ENCODE assay signal across 22 cellular contexts in the genomic region with DNA sequence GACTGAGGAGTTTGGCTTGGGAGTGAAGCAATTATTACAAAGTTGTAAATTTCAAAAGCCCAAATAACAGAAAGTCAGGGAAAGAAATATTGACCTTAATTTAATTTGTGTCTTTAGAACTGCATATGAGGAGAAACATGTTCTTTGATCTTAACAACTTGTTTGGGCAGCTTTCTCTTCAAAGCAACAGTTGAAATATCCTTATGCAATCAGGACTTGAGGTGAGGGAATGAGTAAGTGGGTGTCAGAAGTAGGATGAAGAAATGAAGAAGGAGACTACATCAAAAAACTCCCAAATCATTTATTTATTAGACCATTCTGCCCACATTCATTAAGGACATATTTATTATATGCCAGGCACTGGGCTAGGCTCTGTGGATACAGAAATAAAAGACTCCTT.
DNase-seq lines count a peak whose midpoint lies in the region; ATAC-seq, FAIRE-seq and TF ChIP-seq lines count a peak whose summit lies in the region.
"Had no signal": no experiment of that assay in that cellular context is flagged by ENCODE, and none has a peak within 500 bp of the region (broad histone marks: within the 10 kb centered on the region; RNA-seq: fewer than 3 reads in every experiment).

No MANE protein-coding gene starts in this region.

- H3K27ac ChIP-seq in SK-N-MC: peak overlapping the region; percentile 78
- no peak overlapping the region for H3K27ac ChIP-seq in heart left ventricle
- H3K27ac ChIP-seq in effector memory CD4-positive, alpha-beta T cell (ENCODE audit: insufficient read depth, low read length, poor library complexity, severe bottlenecking): no peak overlapping the region
- H3K27ac ChIP-seq: BLaER1 had no signal

- TF ChIP-seq CTCF in bronchial epithelial cell (IDR thresholded peaks at IDR 0.05; ENCODE audit: insufficient read depth, low read length, severe bottlenecking): no peak
- no peak for TF ChIP-seq CTCF in epithelial cell of esophagus (IDR thresholded peaks at IDR 0.05; ENCODE audit: insufficient read depth, low read depth, low read length, missing control alignments)
- TF ChIP-seq CTCF in heart left ventricle (IDR thresholded peaks at IDR 0.05): no peak

- no peak for FAIRE-seq in bronchial epithelial cell (lab: Jason Lieb, UNC)
- FAIRE-seq: A204.1, D721Med, G401.6, GM12891, GM19239 had no signal

- ATAC-seq in heart left ventricle (no peak), HG02678 (IDR thresholded peaks at IDR 0.05; ENCODE audit: unreplicated experiment) (no peak)

- no peaks in the 10 kb centered on the region for H3K4me1 ChIP-seq in heart left ventricle
- H3K4me1 ChIP-seq in effector memory CD4-positive, alpha-beta T cell (ENCODE audit: control insufficient read depth, insufficient read depth, low read length, poor library complexity, severe bottlenecking): no peaks in the 10 kb centered on the region
- H3K4me1 ChIP-seq: BE2C, BLaER1, Caco-2 had no signal

- H3K4me3 ChIP-seq in SK-N-MC (no peak overlapping the region), bronchial epithelial cell (ENCODE audit: low read depth, low read length) (no peak overlapping the region), epithelial cell of esophagus (ENCODE audit: low read length) (no peak overlapping the region), heart left ventricle (no peak overlapping the region)
- no peak overlapping the region for H3K4me3 ChIP-seq in effector memory CD4-positive, alpha-beta T cell (ENCODE audit: insufficient read depth, low read depth, low read length, poor library complexity, severe bottlenecking)
- H3K4me3 ChIP-seq: BLaER1 had no signal

- no peak overlapping the region for H3K9ac ChIP-seq in SK-N-MC (ENCODE audit: insufficient read length)
- H3K9ac ChIP-seq: BLaER1 had no signal

- no peak for TF ChIP-seq POLR2A in heart left ventricle (IDR thresholded peaks at IDR 0.05)

- DNase-seq in SK-N-MC (ENCODE audit: low read depth, low spot score): no peak
- peak; percentile 84 for DNase-seq in bronchial epithelial cell (ENCODE audit: low read depth)
- peak; percentile 81 for DNase-seq in epithelial cell of esophagus (ENCODE audit: low read depth)
- no peak for DNase-seq in heart left ventricle
- DNase-seq in effector memory CD4-positive, alpha-beta T cell: no peak
- DNase-seq: 8988T; ACHN; BE2C; C1 segment of cervical spinal cord; Caco-2; Calu3; CD4-positive, alpha-beta memory T cell; CD4-positive, CD25-positive, alpha-beta regulatory T cell; DMS79 treated with DMSO at 0.1 percent for 48 hours; GF-D8 had no signal

- intact Hi-C loops in heart left ventricle (cut with DNase I): no loop called here

- no peaks in the 10 kb centered on the region for H3K27me3 ChIP-seq in bronchial epithelial cell (ENCODE audit: control insufficient read depth, insufficient read depth, low read length)
- no peaks in the 10 kb centered on the region for H3K27me3 ChIP-seq in heart left ventricle
- no peaks in the 10 kb centered on the region for H3K27me3 ChIP-seq in effector memory CD4-positive, alpha-beta T cell (replicated peaks; ENCODE audit: control insufficient read depth, insufficient read depth, low read length, poor library complexity, severe bottlenecking)
- H3K27me3 ChIP-seq: BE2C, BLaER1 had no signal

- no peaks in the 10 kb centered on the region for H3K36me3 ChIP-seq in SK-N-MC (ENCODE audit: insufficient read depth, low read length)
- no peaks in the 10 kb centered on the region for H3K36me3 ChIP-seq in bronchial epithelial cell (ENCODE audit: control insufficient read depth, insufficient read depth, low read length)
- H3K36me3 ChIP-seq in heart left ventricle: no peaks in the 10 kb centered on the region
- no peaks in the 10 kb centered on the region for H3K36me3 ChIP-seq in effector memory CD4-positive, alpha-beta T cell (ENCODE audit: control insufficient read depth, insufficient read depth, low read length)
- H3K36me3 ChIP-seq: BE2C, BLaER1 had no signal

- H3K9me3 ChIP-seq in SK-N-MC (ENCODE audit: low read depth, low read length) (no peaks in the 10 kb centered on the region), heart left ventricle (no peaks in the 10 kb centered on the region)
- no peaks in the 10 kb centered on the region for H3K9me3 ChIP-seq in effector memory CD4-positive, alpha-beta T cell (ENCODE audit: control insufficient read depth, low read length)
- H3K9me3 ChIP-seq: BE2C, BLaER1, Caco-2 had no signal

Comparison
In these comparisons a context has a peak if more than half of its experiments do, and no peak if none do; other contexts are left out.
1. DNase-seq: peak in bronchial epithelial cell (single experiment) and epithelial cell of esophagus (single experiment); none in SK-N-MC (single experiment), heart left ventricle (0 of 5) and effector memory CD4-positive, alpha-beta T cell (0 of 3).